ENCODE assay signal across 27 cellular contexts in the genomic region with DNA sequence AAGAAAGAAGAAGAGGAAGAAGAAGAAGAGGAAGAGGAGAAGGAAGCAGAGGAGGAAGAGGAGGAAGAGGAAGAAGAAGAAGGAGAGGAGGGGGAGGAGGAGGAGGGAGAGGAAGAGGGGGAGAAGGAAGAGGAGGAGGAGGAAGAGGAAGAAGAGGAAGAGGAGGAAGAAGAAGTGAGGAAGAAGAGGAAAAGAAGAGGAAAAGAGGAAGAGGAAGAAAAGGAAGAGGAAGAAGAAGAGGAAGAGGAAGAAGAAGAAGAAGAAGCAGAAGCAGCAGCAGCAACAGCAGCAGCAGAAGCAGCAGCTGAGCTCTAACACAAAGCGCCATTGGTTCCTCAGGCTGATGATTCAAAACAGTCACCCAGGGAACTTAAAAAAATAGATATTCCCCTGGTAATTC. TPM values are rescaled to one million over a fixed set of nuclear protein-coding genes. Genes with fewer than 3 reads are reported as not detected.
A peak's percentile ranks its signal among the peaks of the same experiment; 100 is the strongest.
DNase-seq lines count a peak whose midpoint lies in the region; ATAC-seq and TF ChIP-seq lines count a peak whose summit lies in the region.
"Had no signal": no experiment of that assay in that cellular context is flagged by ENCODE, and none has a peak within 500 bp of the region (broad histone marks: within the 10 kb centered on the region; RNA-seq: fewer than 3 reads in every experiment).

No MANE protein-coding gene starts in this region.

- H3K4me3 ChIP-seq in GM23248: no peak overlapping the region
- H3K4me3 ChIP-seq in fibroblast of mammary gland (ENCODE audit: control insufficient read depth, low read depth, low read length): no peak overlapping the region
- H3K4me3 ChIP-seq: A549, GM23338, Peyer's patch had no signal

- peak overlapping the region in 5 of 7 donors; percentile 66 to 87 (median 75) for H3K27ac Mint-ChIP-seq in CD14-positive monocyte
- no peak overlapping the region for H3K27ac Mint-ChIP-seq in osteocyte (ENCODE audit: unreplicated experiment)
- H3K27ac Mint-ChIP-seq: GM23338; H9; HFFc6; T-helper 1 cell treated with Interleukin-12 subunit alpha and Interleukin-12 subunit beta and Interleukin-4 antibody, amounts not matched to agents 30 μg/mL and 1 μg/mL, for 36 hours had no signal

- no peaks in the 10 kb centered on the region for H3K36me3 Mint-ChIP-seq in CD14-positive monocyte
- peaks cover 6% of the 10 kb centered on the region for H3K36me3 Mint-ChIP-seq in osteocyte (ENCODE audit: unreplicated experiment)
- H3K36me3 Mint-ChIP-seq: IgD-negative memory B cell had no signal

- DNase-seq in CD14-positive monocyte (ENCODE audit: low spot score): no peak
- DNase-seq in GM23248: peak; percentile 15
- DNase-seq in SKM-1 treated with dmso at 0.1 percent for 144 hours (lab: John Stamatoyannopoulos, UW; ENCODE audit: unreplicated experiment): peak; percentile 57
- DNase-seq in fibroblast of mammary gland (ENCODE audit: low read depth): peak; percentile 7
- no peak for DNase-seq in KBM-7
- no peak for DNase-seq in osteocyte (ENCODE audit: extremely low spot score, unreplicated experiment)
- DNase-seq: C1 segment of cervical spinal cord, Calu3, H9, HFFc6, NCI-H1092, NCI-H1417 treated with DMSO at 0.1 percent for 48 hours, NCI-H1694 treated with DMSO at 0.1 percent for 48 hours, NCI-H2081, NCI-H2227 treated with DMSO at 0.1 percent for 48 hours, NCI-H526 treated with DMSO at 0.1 percent for 48 hours, OCI-M1, Peyer's patch, SHP77 treated with DMSO at 0.1 percent for 48 hours, SW 1271 had no signal

- ATAC-seq in HG03432 (IDR thresholded peaks at IDR 0.05; ENCODE audit: unreplicated experiment) (no peak), HG03175 (IDR thresholded peaks at IDR 0.05; ENCODE audit: unreplicated experiment) (no peak)
- ATAC-seq: A549, GM23338 had no signal

- no peaks in the 10 kb centered on the region for H3K27me3 ChIP-seq in GM23248 (replicated peaks; ENCODE audit: insufficient read depth)
- H3K27me3 ChIP-seq: Peyer's patch had no signal

- no peak for TF ChIP-seq CTCF in CD14-positive monocyte (IDR thresholded peaks at IDR 0.05)
- no peak for TF ChIP-seq CTCF in fibroblast of mammary gland (conservative IDR thresholded peaks at IDR 0.05; ENCODE audit: control insufficient read depth, insufficient read depth, low read depth, low read length)
- TF ChIP-seq CTCF in osteocyte (IDR thresholded peaks at IDR 0.05): no peak

- H3K27ac ChIP-seq in GM23248: no peak overlapping the region
- H3K27ac ChIP-seq: A549, HL-60, Peyer's patch had no signal

- no peaks in the 10 kb centered on the region for H3K9me3 ChIP-seq in GM23248 (ENCODE audit: low read depth)
- H3K9me3 ChIP-seq: A549, Peyer's patch had no signal

- 57 to 64% methylated on average over 1 of the region's 1 CpG for WGBS in GM23248 (ENCODE audit: low coverage in 1 of 2, low lambda C conversion rate in 2 of 2, missing lambda C conversion rate in 2 of 2), 2 experiments

- no peaks in the 10 kb centered on the region for H3F3A ChIP-seq in GM23248 (ENCODE audit: insufficient read depth)

- H2AFZ ChIP-seq in GM23248: no peak overlapping the region
- H2AFZ ChIP-seq: GM23338 had no signal

- no peaks in the 10 kb centered on the region for H3K36me3 ChIP-seq in GM23248 (ENCODE audit: low read depth)
- H3K36me3 ChIP-seq: Peyer's patch had no signal

- H3K4me2 ChIP-seq in GM23248 (ENCODE audit: unreplicated experiment): no peak overlapping the region
- H3K4me2 ChIP-seq: A549, GM23338 had no signal

- H3K4me3 Mint-ChIP-seq in CD14-positive monocyte (no peak overlapping the region), osteocyte (ENCODE audit: unreplicated experiment) (no peak overlapping the region)
- H3K4me3 Mint-ChIP-seq: GM23338; H9; HFFc6; T-helper 1 cell treated with Interleukin-12 subunit alpha and Interleukin-12 subunit beta and Interleukin-4 antibody, amounts not matched to agents 30 μg/mL and 1 μg/mL, for 36 hours had no signal

- H3K79me2 ChIP-seq in GM23248 (ENCODE audit: insufficient read depth): no peaks in the 10 kb centered on the region

- intact Hi-C loops in CD14-positive monocyte (cut with micrococcal nuclease): no loop called here

- H3K9me2 ChIP-seq in GM23248 (ENCODE audit: insufficient read depth): no peaks in the 10 kb centered on the region

- no peaks in the 10 kb centered on the region for H3K4me1 ChIP-seq in GM23248 (ENCODE audit: insufficient read depth)
- H3K4me1 ChIP-seq: A549, Peyer's patch had no signal

- H3K9me3 Mint-ChIP-seq in CD14-positive monocyte: peaks cover 4 to 12% (median 8%) of the 10 kb centered on the region in 7 donors
- peaks cover 4% of the 10 kb centered on the region for H3K9me3 Mint-ChIP-seq in osteocyte (ENCODE audit: unreplicated experiment)
- H3K9me3 Mint-ChIP-seq: GM23338; H9; HFFc6; IgD-negative memory B cell; T-helper 1 cell treated with Interleukin-12 subunit alpha and Interleukin-12 subunit beta and Interleukin-4 antibody, amounts not matched to agents 30 μg/mL and 1 μg/mL, for 36 hours had no signal

- H4K20me1 ChIP-seq in GM23248 (ENCODE audit: insufficient read depth): no peaks in the 10 kb centered on the region

- no peak overlapping the region for H3K9ac ChIP-seq in GM23248

- H3K27me3 Mint-ChIP-seq in CD14-positive monocyte (ENCODE audit: low read depth in 3 of 3) (peaks cover 0 to 5% (median 0%) of the 10 kb centered on the region in 3 donors), osteocyte (ENCODE audit: unreplicated experiment) (no peaks in the 10 kb centered on the region)
- H3K27me3 Mint-ChIP-seq: IgD-negative memory B cell had no signal

- in situ Hi-C loops in GM23248 (cut with MboI): no loop called here
- in situ Hi-C loops in KBM-7 (cut with MboI; ENCODE audit: low pct_unique_long_range_greater_than_20kb, low sequenced_read_pairs): no loop called here

- H3K4me1 Mint-ChIP-seq in CD14-positive monocyte: no peaks in the 10 kb centered on the region
- H3K4me1 Mint-ChIP-seq in osteocyte (ENCODE audit: unreplicated experiment): no peaks in the 10 kb centered on the region
- H3K4me1 Mint-ChIP-seq: GM23338, H9 had no signal

RNA-seq across cellular contexts. Expression of gene DNAI4, which starts 34.0 kb away (rescaled TPM):
- polyA plus RNA-seq in CD14-positive monocyte (not detected), GM23248 (2016; fragmentation: Nextera tagmentation; extraction: Ambion mirVana) (3.2 and 4.2 TPM in 2 replicates)
- 7.3 and 9.9 TPM in 2 replicates for total RNA-seq in GM23248 (2014; rRNA removed; shearing (Covaris generic))
- 8.9 and 10.0 TPM in 2 replicates for total RNA-seq in osteocyte

RNA-seq across cellular contexts. Expression of gene MIER1, which starts 34.2 kb away (rescaled TPM):
- polyA plus RNA-seq in CD14-positive monocyte (10 to 100 TPM; 21.9 to 28.0 TPM), GM23248 (2016; fragmentation: Nextera tagmentation; extraction: Ambion mirVana) (36.8 and 37.8 TPM in 2 replicates)
- 34.8 and 38.1 TPM in 2 replicates for total RNA-seq in GM23248 (2014; rRNA removed; shearing (Covaris generic))
- total RNA-seq in osteocyte: 45.8 and 48.3 TPM in 2 replicates

Comparison
In these comparisons a context has a peak if more than half of its experiments do, and no peak if none do; other contexts are left out.
1. DNase-seq: peak in GM23248 (single experiment), SKM-1 treated with dmso at 0.1 percent for 144 hours (single experiment) and fibroblast of mammary gland (single experiment); none in CD14-positive monocyte (single experiment), KBM-7 (single experiment) and osteocyte (single experiment).